ENCODE assay signal across 1 cellular context in genomic region chr2:199455533-199456382, GRCh38.
TF ChIP-seq lines count a peak whose summit lies in the region.

No MANE protein-coding gene starts in this region.

TF ChIP-seq in K562, 482 proteins besides CTCF, POLR2A, EP300 and RAD21 (continued from another document and continues in another):
- TF ChIP-seq ZNF398 (CRISPR knock-in tag; IDR thresholded peaks at IDR 0.05) (no peak), NR2C2 (CRISPR knock-in tag; IDR thresholded peaks at IDR 0.05) (no peak), NR2C2 (tag; IDR thresholded peaks at IDR 0.05) (peak; percentile 92), PHF21A (IDR thresholded peaks at IDR 0.05; ENCODE audit: borderline replicate concordance, low read depth) (peak; percentile 79; the same call in 1 of the 2 replicates), ZEB2 (IDR thresholded peaks at IDR 0.05) (peak; percentile 22; the same call in 1 of the 2 replicates), ARID3B (CRISPR knock-in tag; IDR thresholded peaks at IDR 0.05; ENCODE audit: borderline replicate concordance) (no peak), DDX20 (tag; IDR thresholded peaks at IDR 0.05; ENCODE audit: low read depth) (no peak), ZBTB2 (IDR thresholded peaks at IDR 0.05) (0 out of 2 replicates have a peak, but pooled peaks have one; percentile 39), HMG20B (CRISPR knock-in tag; IDR thresholded peaks at IDR 0.05) (no peak), CREB1 (IDR thresholded peaks at IDR 0.05) (no peak), CREB1 (CRISPR knock-in tag; IDR thresholded peaks at IDR 0.05) (no peak), GABPB1 (CRISPR knock-in tag; IDR thresholded peaks at IDR 0.05) (0 out of 2 replicates have a peak, but pooled peaks have one; percentile 21), THAP7 (CRISPR knock-in tag; IDR thresholded peaks at IDR 0.05) (no peak), SAP30 (IDR thresholded peaks at IDR 0.05; ENCODE audit: borderline replicate concordance, insufficient read depth, low read depth, low read length, poor library complexity, severe bottlenecking) (no peak), ZNF277 (CRISPR knock-in tag; IDR thresholded peaks at IDR 0.05; ENCODE audit: borderline replicate concordance) (no peak), TAF15 (IDR thresholded peaks at IDR 0.05; ENCODE audit: low read depth, low read length) (no peak), FOXM1 (IDR thresholded peaks at IDR 0.05; ENCODE audit: low read depth) (no peak), FOXM1 (CRISPR knock-in tag; IDR thresholded peaks at IDR 0.05; ENCODE audit: low read depth) (0 out of 2 replicates have a peak, but pooled peaks have one; percentile 31), BHLHE40 (IDR thresholded peaks at IDR 0.05; ENCODE audit: low read length) (peak; percentile 55), CAMTA2 (CRISPR knock-in tag; conservative IDR thresholded peaks at IDR 0.05) (no peak), POLR2H (tag; IDR thresholded peaks at IDR 0.05; ENCODE audit: low read depth) (peak; percentile 51; the same call in 1 of the 2 replicates), ETS1 (conservative IDR thresholded peaks at IDR 0.05; ENCODE audit: control insufficient read depth, low read depth, low read length) (peak; percentile 64; the same call in 1 of the 2 replicates), SREBF1 (IDR thresholded peaks at IDR 0.05; ENCODE audit: borderline replicate concordance, low read depth, low read length) (no peak), POLR2G (IDR thresholded peaks at IDR 0.05; ENCODE audit: low read depth, low read length) (peak; percentile 93), POLR3G (IDR thresholded peaks at IDR 0.05; ENCODE audit: extremely low read depth, insufficient read length, insufficient replicate concordance) (no peak), PTBP1 (IDR thresholded peaks at IDR 0.05; ENCODE audit: low read depth, low read length) (no peak), RBBP5 (IDR thresholded peaks at IDR 0.05; ENCODE audit: borderline replicate concordance, insufficient read depth, low read length, poor library complexity, severe bottlenecking) (peak; percentile 79), ZFP1 (CRISPR knock-in tag; IDR thresholded peaks at IDR 0.05) (no peak), SRF (CRISPR knock-in tag; IDR thresholded peaks at IDR 0.05) (peak in 1 of 2 experiments; percentile 73; a peak in 1 of 4 replicates), HDAC3 (IDR thresholded peaks at IDR 0.05; ENCODE audit: borderline replicate concordance, partially characterized antibody) (no peak), ZNF316 (IDR thresholded peaks at IDR 0.05) (no peak), USF1 (CRISPR knock-in tag; IDR thresholded peaks at IDR 0.05) (0 out of 2 replicates have a peak, but pooled peaks have one; percentile 13), TEAD1 (CRISPR knock-in tag; IDR thresholded peaks at IDR 0.05) (peak; percentile 45 to 70; a peak in 3 of 4 replicates), ZNF695 (CRISPR knock-in tag; IDR thresholded peaks at IDR 0.05) (no peak), MBD1 (CRISPR knock-in tag; IDR thresholded peaks at IDR 0.05) (no peak), BRD4 (IDR thresholded peaks at IDR 0.05) (0 out of 2 replicates have a peak, but pooled peaks have one; percentile 38), KDM4B (IDR thresholded peaks at IDR 0.05; ENCODE audit: borderline replicate concordance in 2 of 2, low read depth in 1 of 2) (no peak), ZBTB17 (CRISPR knock-in tag; IDR thresholded peaks at IDR 0.05) (no peak), NFIX (CRISPR knock-in tag; IDR thresholded peaks at IDR 0.05; ENCODE audit: low read depth) (no peak), ZNF609 (CRISPR knock-in tag; IDR thresholded peaks at IDR 0.05; ENCODE audit: borderline replicate concordance) (no peak), MYC (IDR thresholded peaks at IDR 0.05; ENCODE audit: low read depth, low read length) (peak; percentile 55), MYC (CRISPR knock-in tag; IDR thresholded peaks at IDR 0.05; ENCODE audit: borderline replicate concordance, low read depth) (no peak), MECOM (CRISPR knock-in tag; IDR thresholded peaks at IDR 0.05) (no peak), NRF1 (conservative IDR thresholded peaks at IDR 0.05 in 1 of 2, IDR thresholded peaks at IDR 0.05 in 1 of 2) (peak; percentile 75 to 80), ZBTB43 (CRISPR knock-in tag; IDR thresholded peaks at IDR 0.05) (no peak), ZNF41 (CRISPR knock-in tag; conservative IDR thresholded peaks at IDR 0.05) (no peak), E2F5 (CRISPR knock-in tag; IDR thresholded peaks at IDR 0.05) (no peak), BCL6 (CRISPR knock-in tag; IDR thresholded peaks at IDR 0.05) (no peak), NUFIP1 (IDR thresholded peaks at IDR 0.05; ENCODE audit: partially characterized antibody) (peak; percentile 23), ZNF263 (CRISPR knock-in tag; IDR thresholded peaks at IDR 0.05; ENCODE audit: borderline replicate concordance) (0 out of 2 replicates have a peak, but pooled peaks have one; percentile 34)
